Comparison of ENCODE assay signal across 8 cellular contexts in genomic region chr18:34595673-34596072, GRCh38.
DNase-seq lines count a peak whose midpoint lies in the region; ATAC-seq, FAIRE-seq and TF ChIP-seq lines count a peak whose summit lies in the region.

No MANE protein-coding gene starts in this region.

- no peaks in the 10 kb centered on the region for H3K36me3 Mint-ChIP-seq in activated CD4-positive, alpha-beta memory T cell treated with anti-CD3 and anti-CD28 coated beads, Interleukin-2, amount 10 ng/mL, durations not matched to agents 7 days and 5 days (ENCODE audit: low read depth)

- H3K27ac Mint-ChIP-seq in activated CD4-positive, alpha-beta memory T cell treated with anti-CD3 and anti-CD28 coated beads, Interleukin-2, amount 10 ng/mL, durations not matched to agents 7 days and 5 days: no peak overlapping the region

- peak; percentile 29 for DNase-seq in COR-L47 (lab: John Stamatoyannopoulos, UW)
- peak; percentile 59 for DNase-seq in NCI-H1105 treated with DMSO at 0.1 percent for 48 hours (lab: John Stamatoyannopoulos, UW)
- peak; percentile 12 for DNase-seq in astrocyte of the cerebellum (ENCODE audit: low read depth)
- DNase-seq in lower lobe of right lung: no peak
- DNase-seq in activated CD4-positive, alpha-beta T cell treated with anti-CD3 and anti-CD28 coated beads for 4 hours: no peak
- no peak for DNase-seq in kidney
- no peak for DNase-seq in posterior vena cava (ENCODE audit: low spot score)
- DNase-seq in activated CD4-positive, alpha-beta memory T cell treated with anti-CD3 and anti-CD28 coated beads, Interleukin-2, amount 10 ng/mL, durations not matched to agents 7 days and 5 days: no peak

- H3K4me1 ChIP-seq in lower lobe of right lung (no peaks in the 10 kb centered on the region), kidney (ENCODE audit: control insufficient read depth in 1 of 2, insufficient read depth in 1 of 2, low read depth in 1 of 2, low read length in 2 of 2) (no peaks in the 10 kb centered on the region)

- POLR2A ChIA-PET in activated CD4-positive, alpha-beta memory T cell treated with anti-CD3 and anti-CD28 coated beads, Interleukin-2, amount 10 ng/mL, durations not matched to agents 7 days and 5 days (lab: Charles Lee): no interaction called here

- H3K27me3 Mint-ChIP-seq in activated CD4-positive, alpha-beta memory T cell treated with anti-CD3 and anti-CD28 coated beads, Interleukin-2, amount 10 ng/mL, durations not matched to agents 7 days and 5 days: no peaks in the 10 kb centered on the region

- in situ Hi-C loops in astrocyte of the cerebellum (cut with HindIII; ENCODE audit: low sequenced_read_pairs): no loop called here

- H3K27ac ChIP-seq in lower lobe of right lung: no peak overlapping the region
- no peak overlapping the region for H3K27ac ChIP-seq in kidney (ENCODE audit: low read depth in 2 of 2, low read length in 2 of 2)

- intact Hi-C loops in lower lobe of right lung (cut with DNase I) (no loop called here), kidney (cut with DNase I) (no loop called here), posterior vena cava (cut with DNase I) (no loop called here)

- H3K36me3 ChIP-seq in lower lobe of right lung (no peaks in the 10 kb centered on the region), kidney (ENCODE audit: control insufficient read depth in 1 of 2, insufficient read depth in 2 of 2, low read length in 2 of 2) (no peaks in the 10 kb centered on the region)

- no peak for FAIRE-seq in kidney (lab: Jason Lieb, UNC)

- TF ChIP-seq CTCF in astrocyte of the cerebellum (IDR thresholded peaks at IDR 0.05; ENCODE audit: low read depth, low read length, missing control alignments): peak; percentile 59
- peak; percentile 10 for TF ChIP-seq CTCF in lower lobe of right lung (IDR thresholded peaks at IDR 0.05)
- no peak for TF ChIP-seq CTCF in kidney (IDR thresholded peaks at IDR 0.05; ENCODE audit: borderline replicate concordance, extremely low read depth, insufficient read depth)

- no peaks in the 10 kb centered on the region for H3K4me1 Mint-ChIP-seq in activated CD4-positive, alpha-beta memory T cell treated with anti-CD3 and anti-CD28 coated beads, Interleukin-2, amount 10 ng/mL, durations not matched to agents 7 days and 5 days

- CTCF ChIA-PET in activated CD4-positive, alpha-beta memory T cell treated with anti-CD3 and anti-CD28 coated beads, Interleukin-2, amount 10 ng/mL, durations not matched to agents 7 days and 5 days (lab: Charles Lee): no interaction called here

- H3K4me3 Mint-ChIP-seq in activated CD4-positive, alpha-beta memory T cell treated with anti-CD3 and anti-CD28 coated beads, Interleukin-2, amount 10 ng/mL, durations not matched to agents 7 days and 5 days: no peak overlapping the region

- H3K4me3 ChIP-seq in astrocyte of the cerebellum (ENCODE audit: low read depth, low read length): no peak overlapping the region
- H3K4me3 ChIP-seq in lower lobe of right lung: no peak overlapping the region
- no peak overlapping the region for H3K4me3 ChIP-seq in kidney (ENCODE audit: low read length in 2 of 2)

- ATAC-seq in lower lobe of right lung: no peak

- H3K9me3 ChIP-seq in lower lobe of right lung (no peaks in the 10 kb centered on the region), kidney (ENCODE audit: control insufficient read depth in 1 of 2, low read length in 2 of 2) (no peaks in the 10 kb centered on the region)

- no peaks in the 10 kb centered on the region for H3K27me3 ChIP-seq in lower lobe of right lung (ENCODE audit: low read depth)

- no peaks in the 10 kb centered on the region for H3K9me3 Mint-ChIP-seq in activated CD4-positive, alpha-beta memory T cell treated with anti-CD3 and anti-CD28 coated beads, Interleukin-2, amount 10 ng/mL, durations not matched to agents 7 days and 5 days

- no peak overlapping the region for H3K9ac ChIP-seq in kidney (ENCODE audit: low read length in 2 of 2)

Comparison
In these comparisons a context has a peak if more than half of its experiments do, and no peak if none do; other contexts are left out.
1. DNase-seq: peak in COR-L47 (single experiment), NCI-H1105 treated with DMSO at 0.1 percent for 48 hours (single experiment) and astrocyte of the cerebellum (single experiment); none in lower lobe of right lung (single experiment), activated CD4-positive, alpha-beta T cell treated with anti-CD3 and anti-CD28 coated beads for 4 hours (0 of 2), kidney (single experiment), posterior vena cava (single experiment) and activated CD4-positive, alpha-beta memory T cell treated with anti-CD3 and anti-CD28 coated beads, Interleukin-2, amount 10 ng/mL, durations not matched to agents 7 days and 5 days (single experiment).